ENCODE assay signal across 8 cellular contexts in genomic region chr14:70906785-70907171, GRCh38. TPM values are rescaled to one million over a fixed set of nuclear protein-coding genes. Genes with fewer than 3 reads are reported as not detected.
A peak's percentile ranks its signal among the peaks of the same experiment; 100 is the strongest.
DNase-seq lines count a peak whose midpoint lies in the region; TF ChIP-seq lines count a peak whose summit lies in the region.

No MANE protein-coding gene starts in this region.

- peak overlapping the region; percentile 94 for H3K4me3 Mint-ChIP-seq in activated CD4-positive, alpha-beta T cell treated with anti-CD3 and anti-CD28 coated beads, Interleukin-2, amount 10 ng/mL, durations not matched to agents 24 days and 14 days
- peak overlapping the region; percentile 69 for H3K4me3 Mint-ChIP-seq in glutamatergic neuron (ENCODE audit: unreplicated experiment)

- H3K27me3 Mint-ChIP-seq in activated CD4-positive, alpha-beta T cell treated with anti-CD3 and anti-CD28 coated beads, Interleukin-2, amount 10 ng/mL, durations not matched to agents 24 days and 14 days, result no peaks in the 10 kb centered on the region
- peaks cover 6% of the 10 kb centered on the region for H3K27me3 Mint-ChIP-seq in glutamatergic neuron (ENCODE audit: unreplicated experiment)

- intact Hi-C loops in activated CD4-positive, alpha-beta T cell treated with anti-CD3 and anti-CD28 coated beads, Interleukin-2, amount 10 ng/mL, durations not matched to agents 24 days and 14 days (cut with micrococcal nuclease), result loop anchor here (1.0 to 5.0 kb wide), 7 partner anchors 12 to 249 kb away; no protein-coding TSS in a partner anchor

- H3K4me3 ChIP-seq in WI38 (ENCODE audit: low read depth, low read length) (peak overlapping the region; percentile 89), skeletal muscle cell (ENCODE audit: low read depth, low read length) (peak overlapping the region; percentile 93)

- DNase-seq in activated CD4-positive, alpha-beta T cell treated with anti-CD3 and anti-CD28 coated beads, Interleukin-2, amount 10 ng/mL, durations not matched to agents 24 days and 14 days, result no peak
- DNase-seq in activated CD4-positive, alpha-beta T cell treated with anti-CD3 and anti-CD28 coated beads, Interleukin-2, amount 50 U/mL, for 48 hours, result no peak
- no peak for DNase-seq in glutamatergic neuron
- DNase-seq in skeletal muscle cell (ENCODE audit: low read depth), result no peak
- DNase-seq in activated CD8-positive, alpha-beta memory T cell treated with anti-CD3 and anti-CD28 coated beads, Interleukin-2, amount 50 U/mL, for 48 hours, result no peak
- DNase-seq in AG08395 (ENCODE audit: low spot score), result no peak
- no peak for DNase-seq in central memory CD4-positive, alpha-beta T cell

- no peak for TF ChIP-seq CTCF in WI38 (IDR thresholded peaks at IDR 0.05; ENCODE audit: low read depth, low read length)
- no peak for TF ChIP-seq CTCF in glutamatergic neuron (IDR thresholded peaks at IDR 0.05; ENCODE audit: partially characterized antibody, unreplicated experiment)

- peaks cover 17% of the 10 kb centered on the region for H3K36me3 Mint-ChIP-seq in activated CD4-positive, alpha-beta T cell treated with anti-CD3 and anti-CD28 coated beads, Interleukin-2, amount 10 ng/mL, durations not matched to agents 24 days and 14 days (ENCODE audit: low read depth)
- no peaks in the 10 kb centered on the region for H3K36me3 Mint-ChIP-seq in glutamatergic neuron (ENCODE audit: unreplicated experiment)

- H3K9me3 Mint-ChIP-seq in activated CD4-positive, alpha-beta T cell treated with anti-CD3 and anti-CD28 coated beads, Interleukin-2, amount 10 ng/mL, durations not matched to agents 24 days and 14 days, result peaks cover 3% of the 10 kb centered on the region
- peaks cover 12% of the 10 kb centered on the region for H3K9me3 Mint-ChIP-seq in glutamatergic neuron (ENCODE audit: unreplicated experiment)

- peak overlapping the region; percentile 95 for H3K27ac Mint-ChIP-seq in activated CD4-positive, alpha-beta T cell treated with anti-CD3 and anti-CD28 coated beads, Interleukin-2, amount 10 ng/mL, durations not matched to agents 24 days and 14 days
- H3K27ac Mint-ChIP-seq in glutamatergic neuron (ENCODE audit: unreplicated experiment), result peak overlapping the region; percentile 75

- peaks cover 56% of the 10 kb centered on the region for H3K4me1 Mint-ChIP-seq in activated CD4-positive, alpha-beta T cell treated with anti-CD3 and anti-CD28 coated beads, Interleukin-2, amount 10 ng/mL, durations not matched to agents 24 days and 14 days
- peaks cover 27% of the 10 kb centered on the region for H3K4me1 Mint-ChIP-seq in glutamatergic neuron (ENCODE audit: low read depth, unreplicated experiment)

RNA-seq across cellular contexts. Expression of gene PCNX1, which starts 0.5 kb away (rescaled TPM):
- 45.5 and 56.0 TPM in 2 replicates for total RNA-seq in activated CD4-positive, alpha-beta T cell treated with anti-CD3 and anti-CD28 coated beads, Interleukin-2, amount 10 ng/mL, durations not matched to agents 24 days and 14 days
- total RNA-seq in glutamatergic neuron (ENCODE audit: unreplicated experiment), result 62.5 TPM
